ENCODE assay signal across 22 cellular contexts in the genomic region with DNA sequence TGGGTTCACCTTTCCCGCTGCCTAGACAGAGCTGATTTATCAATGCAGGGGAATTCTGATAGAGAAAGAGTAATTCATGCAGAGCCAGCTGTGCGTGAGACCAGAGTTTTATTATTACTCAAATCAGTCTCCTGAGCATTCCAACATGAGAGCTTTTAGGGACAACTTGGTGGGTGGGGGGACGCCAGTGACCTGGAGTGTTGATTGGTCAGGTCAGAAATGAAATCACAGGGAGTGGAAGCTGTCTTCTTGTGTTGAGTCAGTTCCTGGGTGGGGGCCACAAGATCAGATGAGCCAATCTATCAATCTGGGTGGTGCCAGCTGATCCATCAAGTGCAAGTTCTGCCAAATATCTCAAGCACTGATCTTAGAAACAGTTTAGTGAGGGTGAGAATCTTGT.
DNase-seq lines count a peak whose midpoint lies in the region; ATAC-seq and TF ChIP-seq lines count a peak whose summit lies in the region.
"Had no signal": no experiment of that assay in that cellular context is flagged by ENCODE, and none has a peak within 500 bp of the region (broad histone marks: within the 10 kb centered on the region; RNA-seq: fewer than 3 reads in every experiment).

No MANE protein-coding gene starts in this region.

- no peaks in the 10 kb centered on the region for H3K36me3 Mint-ChIP-seq in stimulated activated memory B cell treated with anti-CD40 and anti-IgM and Interleukin-4, amounts not matched to agents 10 μg/mL and 1 μg/mL and 100 μg/mL, for 72 hours
- no peaks in the 10 kb centered on the region for H3K36me3 Mint-ChIP-seq in CD4-positive, alpha-beta T cell (ENCODE audit: low read depth)
- H3K36me3 Mint-ChIP-seq: T-cell had no signal

- no peak for TF ChIP-seq CTCF in RWPE1 (conservative IDR thresholded peaks at IDR 0.05; ENCODE audit: low read depth)
- TF ChIP-seq CTCF in CD4-positive, alpha-beta T cell (IDR thresholded peaks at IDR 0.05) = no peak

- DNase-seq in GM23248 (peak; percentile 16), RWPE1 (ENCODE audit: low spot score) (no peak), epithelial cell of prostate (ENCODE audit: low read depth, low spot score) (no peak), GOT3 (lab: John Stamatoyannopoulos, UW) (no peak), NCI-H2107 (lab: John Stamatoyannopoulos, UW) (no peak)
- no peak for DNase-seq in CD4-positive, alpha-beta T cell
- DNase-seq: AML-193, DMS79 treated with DMSO at 0.1 percent for 48 hours, NCI-H1048, NCI-H1436 treated with DMSO at 0.1 percent for 48 hours, NCI-H2029, NCI-H2171, NCI-H446, NCI-H69, Peyer's patch, Right ventricle myocardium superior, T-cell had no signal

- intact Hi-C loops in CD4-positive, alpha-beta T cell (cut with DNase I, micrococcal nuclease) = no loop called here

- peak; percentile 50 for ATAC-seq in stimulated activated memory B cell treated with anti-CD40 and anti-IgM and Interleukin-4, amounts not matched to agents 10 μg/mL and 1 μg/mL and 100 μg/mL, for 72 hours
- no peak for ATAC-seq in CD4-positive, alpha-beta T cell (ENCODE audit: poor library complexity)
- ATAC-seq in HG03039 (IDR thresholded peaks at IDR 0.05; ENCODE audit: unreplicated experiment) = no peak
- ATAC-seq: T-cell had no signal

- H3K27ac Mint-ChIP-seq in stimulated activated memory B cell treated with anti-CD40 and anti-IgM and Interleukin-4, amounts not matched to agents 10 μg/mL and 1 μg/mL and 100 μg/mL, for 72 hours = no peak overlapping the region
- no peak overlapping the region for H3K27ac Mint-ChIP-seq in CD4-positive, alpha-beta T cell
- H3K27ac Mint-ChIP-seq: HFFc6, T-cell had no signal

- no peaks in the 10 kb centered on the region for H3K4me1 Mint-ChIP-seq in stimulated activated memory B cell treated with anti-CD40 and anti-IgM and Interleukin-4, amounts not matched to agents 10 μg/mL and 1 μg/mL and 100 μg/mL, for 72 hours
- no peaks in the 10 kb centered on the region for H3K4me1 Mint-ChIP-seq in CD4-positive, alpha-beta T cell (ENCODE audit: low read depth)
- H3K4me1 Mint-ChIP-seq: T-cell had no signal

- H3K79me2 ChIP-seq in GM23248 (ENCODE audit: insufficient read depth) = no peaks in the 10 kb centered on the region

- H3K4me3 Mint-ChIP-seq in stimulated activated memory B cell treated with anti-CD40 and anti-IgM and Interleukin-4, amounts not matched to agents 10 μg/mL and 1 μg/mL and 100 μg/mL, for 72 hours = no peak overlapping the region
- H3K4me3 Mint-ChIP-seq in CD4-positive, alpha-beta T cell = no peak overlapping the region
- H3K4me3 Mint-ChIP-seq: HFFc6, T-cell had no signal

- H3K4me3 ChIP-seq in GM23248 = no peak overlapping the region
- H3K4me3 ChIP-seq: Peyer's patch had no signal

- no peaks in the 10 kb centered on the region; the same call in 1 of the 2 replicates for H3K9me2 ChIP-seq in GM23248 (ENCODE audit: insufficient read depth)

- 28 to 39% methylated on average over 3 of the region's 3 CpGs for WGBS in GM23248 (ENCODE audit: low coverage in 1 of 2, low lambda C conversion rate in 2 of 2, missing lambda C conversion rate in 2 of 2), 2 experiments

- peak overlapping the region; percentile 12 for H3K4me2 ChIP-seq in GM23248 (ENCODE audit: unreplicated experiment)
- H3K4me2 ChIP-seq: KMS-11 had no signal

- H2AFZ ChIP-seq in GM23248 = no peak overlapping the region

- in situ Hi-C loops in GM23248 (cut with MboI) = no loop called here

- no peaks in the 10 kb centered on the region for H4K20me1 ChIP-seq in GM23248 (ENCODE audit: insufficient read depth)

- CTCF ChIA-PET in RWPE1 (lab: Yijun Ruan, JAX) = no interaction called here
- CTCF ChIA-PET in CD4-positive, alpha-beta T cell (lab: Charles Lee) = no interaction called here

- H3F3A ChIP-seq in GM23248 (ENCODE audit: insufficient read depth) = peaks cover 35% of the 10 kb centered on the region

- H3K9me3 ChIP-seq in GM23248 (ENCODE audit: low read depth) = no peaks in the 10 kb centered on the region
- H3K9me3 ChIP-seq in CD4-positive, alpha-beta T cell (ENCODE audit: control insufficient read depth, low read length) = peaks cover 5% of the 10 kb centered on the region
- H3K9me3 ChIP-seq: Peyer's patch had no signal

- POLR2A ChIA-PET in RWPE1 (lab: Yijun Ruan, JAX; ENCODE audit: low non-redundant PET) = no interaction called here
- POLR2A ChIA-PET in CD4-positive, alpha-beta T cell (lab: Charles Lee) = no interaction called here

- H3K27ac ChIP-seq in GM23248 = peak overlapping the region; percentile 26; the same call in 1 of the 2 replicates
- H3K27ac ChIP-seq in RWPE1 = peak overlapping the region; percentile 71
- H3K27ac ChIP-seq in epithelial cell of prostate = peak overlapping the region; percentile 77
- H3K27ac ChIP-seq in CD4-positive, alpha-beta T cell (ENCODE audit: low read depth, low read length) = no peak overlapping the region
- H3K27ac ChIP-seq: C4-2B, KMS-11, Peyer's patch had no signal

- H3K9me3 Mint-ChIP-seq in stimulated activated memory B cell treated with anti-CD40 and anti-IgM and Interleukin-4, amounts not matched to agents 10 μg/mL and 1 μg/mL and 100 μg/mL, for 72 hours = peaks cover 4% of the 10 kb centered on the region
- H3K9me3 Mint-ChIP-seq in CD4-positive, alpha-beta T cell = no peaks in the 10 kb centered on the region

- no peaks in the 10 kb centered on the region for H3K36me3 ChIP-seq in GM23248 (ENCODE audit: low read depth)
- H3K36me3 ChIP-seq: Peyer's patch had no signal

- peaks cover 11% of the 10 kb centered on the region for H3K27me3 Mint-ChIP-seq in stimulated activated memory B cell treated with anti-CD40 and anti-IgM and Interleukin-4, amounts not matched to agents 10 μg/mL and 1 μg/mL and 100 μg/mL, for 72 hours
- H3K27me3 Mint-ChIP-seq in CD4-positive, alpha-beta T cell = peaks cover 28% of the 10 kb centered on the region

- H3K4me1 ChIP-seq in GM23248 (ENCODE audit: insufficient read depth) = peaks cover 42% of the 10 kb centered on the region
- H3K4me1 ChIP-seq: Peyer's patch had no signal

- no peaks in the 10 kb centered on the region for H3K27me3 ChIP-seq in GM23248 (replicated peaks; ENCODE audit: insufficient read depth)
- peaks cover 13% of the 10 kb centered on the region for H3K27me3 ChIP-seq in CD4-positive, alpha-beta T cell (ENCODE audit: control insufficient read depth, insufficient read depth, low read length)
- H3K27me3 ChIP-seq: Peyer's patch had no signal

- H3K9ac ChIP-seq in GM23248 = no peak overlapping the region
- H3K9ac ChIP-seq: KMS-11 had no signal
